In the genomic region with DNA sequence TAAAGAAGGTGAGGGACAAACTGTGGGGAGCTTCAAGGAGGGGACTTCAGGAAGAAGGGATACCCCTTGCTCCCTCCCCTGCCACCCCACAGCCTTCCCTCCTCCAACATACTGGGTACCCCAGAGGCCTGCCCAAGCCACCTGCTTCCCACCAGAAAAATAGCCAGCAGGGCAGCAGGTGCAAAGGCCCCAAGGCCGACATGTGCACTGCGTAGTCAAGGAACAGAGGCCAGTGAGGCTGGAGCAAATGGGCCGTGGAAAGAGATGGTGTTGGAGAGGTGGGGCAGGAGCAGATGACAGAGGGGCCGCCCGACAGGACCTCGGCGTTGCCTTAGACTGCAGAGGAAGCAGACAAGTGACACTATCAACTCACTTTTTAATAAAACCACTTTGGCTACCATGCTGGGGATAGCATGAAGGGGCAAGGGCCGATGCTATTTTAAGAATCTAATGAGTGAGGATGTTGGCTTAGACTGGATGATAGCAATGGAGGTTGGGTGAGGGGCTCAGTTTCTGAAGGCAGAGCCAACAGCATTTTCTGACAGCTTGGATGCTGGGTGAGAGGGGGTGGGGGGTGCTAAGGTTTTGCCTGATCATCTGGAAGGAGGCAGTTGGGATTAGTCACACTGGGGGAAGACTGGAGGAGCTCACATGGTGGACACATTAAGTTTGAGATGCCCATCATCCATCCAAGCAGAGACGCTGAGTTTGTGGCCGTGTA, we compare ENCODE assay signal across 28 cellular contexts.
DNase-seq lines count a peak whose midpoint lies in the region; ATAC-seq, FAIRE-seq and TF ChIP-seq lines count a peak whose summit lies in the region.
"Had no signal": no experiment of that assay in that cellular context is flagged by ENCODE, and none has a peak within 500 bp of the region (broad histone marks: within the 10 kb centered on the region; RNA-seq: fewer than 3 reads in every experiment).

No MANE protein-coding gene starts in this region.

- H3K4me1 ChIP-seq in HepG2 (ENCODE audit: insufficient read depth, low read length): peaks cover 75% of the 10 kb centered on the region

- CTCF ChIA-PET in activated CD4-positive, alpha-beta T cell treated with anti-CD3 and anti-CD28 coated beads, Interleukin-2, amount 10 ng/mL, durations not matched to agents 7 days and 5 days (lab: Charles Lee): interaction anchor here (1.1 to 2.5 kb wide), 3 partner anchors 17 to 75 kb away, joined by 3 to 6 read pairs (median 4); no protein-coding TSS in a partner anchor
- CTCF ChIA-PET in HepG2 (lab: Yijun Ruan, JAX; ENCODE audit: low intra/inter-chr PET ratio, low total read pairs): no interaction called here
- CTCF ChIA-PET in activated CD4-positive, alpha-beta memory T cell treated with anti-CD3 and anti-CD28 coated beads, Interleukin-2, amount 10 ng/mL, durations not matched to agents 7 days and 5 days (lab: Charles Lee): no interaction called here

- WGBS in HepG2 (ENCODE audit: low lambda C conversion rate): 83% methylated on average over 10 of the region's 10 CpGs

- H3K4me1 Mint-ChIP-seq in activated CD4-positive, alpha-beta T cell treated with anti-CD3 and anti-CD28 coated beads, Interleukin-2, amount 10 ng/mL, durations not matched to agents 7 days and 5 days: peaks cover 26% of the 10 kb centered on the region
- H3K4me1 Mint-ChIP-seq in HFFc6 (ENCODE audit: low read depth): peaks cover 21% of the 10 kb centered on the region
- peaks cover 20% of the 10 kb centered on the region for H3K4me1 Mint-ChIP-seq in activated CD4-positive, alpha-beta memory T cell treated with anti-CD3 and anti-CD28 coated beads, Interleukin-2, amount 10 ng/mL, durations not matched to agents 7 days and 5 days

- H2AFZ ChIP-seq in HepG2 (ENCODE audit: low read length): no peak overlapping the region

- TF ChIP-seq CTCF in HFFc6 (IDR thresholded peaks at IDR 0.05) (no peak), HepG2 (CRISPR knock-in tag; IDR thresholded peaks at IDR 0.05) (no peak)

- ATAC-seq in HepG2 (no peak), GM19397 (IDR thresholded peaks at IDR 0.05; ENCODE audit: unreplicated experiment) (no peak), HG03378 (IDR thresholded peaks at IDR 0.05; ENCODE audit: unreplicated experiment) (no peak)
- ATAC-seq: activated T-cell treated with anti-CD3 and anti-CD28 coated beads, Interleukin-2, amount 50 U/mL, for 4 hours; left colon; WTC11 had no signal

- no peaks in the 10 kb centered on the region for H3K9me3 Mint-ChIP-seq in activated CD4-positive, alpha-beta T cell treated with anti-CD3 and anti-CD28 coated beads, Interleukin-2, amount 10 ng/mL, durations not matched to agents 7 days and 5 days
- no peaks in the 10 kb centered on the region for H3K9me3 Mint-ChIP-seq in HFFc6
- H3K9me3 Mint-ChIP-seq in activated CD4-positive, alpha-beta memory T cell treated with anti-CD3 and anti-CD28 coated beads, Interleukin-2, amount 10 ng/mL, durations not matched to agents 7 days and 5 days: no peaks in the 10 kb centered on the region
- H3K9me3 Mint-ChIP-seq: activated T-cell treated with anti-CD3 and anti-CD28 coated beads, Interleukin-2, amount 50 U/mL, for 4 hours; T-helper 2 cell treated with Interferon-gamma antibody and Interleukin-4, amounts not matched to agents 5 μg/mL and 100 μg/mL, for 36 hours; WTC11 had no signal

- H3K4me3 Mint-ChIP-seq in activated CD4-positive, alpha-beta T cell treated with anti-CD3 and anti-CD28 coated beads, Interleukin-2, amount 10 ng/mL, durations not matched to agents 7 days and 5 days: no peak overlapping the region
- no peak overlapping the region for H3K4me3 Mint-ChIP-seq in HFFc6
- no peak overlapping the region for H3K4me3 Mint-ChIP-seq in activated CD4-positive, alpha-beta memory T cell treated with anti-CD3 and anti-CD28 coated beads, Interleukin-2, amount 10 ng/mL, durations not matched to agents 7 days and 5 days
- H3K4me3 Mint-ChIP-seq: activated T-cell treated with anti-CD3 and anti-CD28 coated beads, Interleukin-2, amount 50 U/mL, for 4 hours; T-helper 2 cell treated with Interferon-gamma antibody and Interleukin-4, amounts not matched to agents 5 μg/mL and 100 μg/mL, for 36 hours; WTC11 had no signal

- intact Hi-C loops in HepG2 (cut with micrococcal nuclease; ENCODE audit: unreplicated experiment) (no loop called here), posterior vena cava (cut with DNase I) (no loop called here)

- peak overlapping the region; percentile 37 for H3K27ac Mint-ChIP-seq in activated CD4-positive, alpha-beta T cell treated with anti-CD3 and anti-CD28 coated beads, Interleukin-2, amount 10 ng/mL, durations not matched to agents 7 days and 5 days
- H3K27ac Mint-ChIP-seq in HFFc6: peak overlapping the region; percentile 2; the same call in 1 of the 2 replicates
- no peak overlapping the region for H3K27ac Mint-ChIP-seq in activated CD4-positive, alpha-beta memory T cell treated with anti-CD3 and anti-CD28 coated beads, Interleukin-2, amount 10 ng/mL, durations not matched to agents 7 days and 5 days
- H3K27ac Mint-ChIP-seq: T-helper 2 cell treated with Interferon-gamma antibody and Interleukin-4, amounts not matched to agents 5 μg/mL and 100 μg/mL, for 36 hours; WTC11 had no signal

- TF ChIP-seq EP300 in HepG2 (IDR thresholded peaks at IDR 0.05; ENCODE audit: low read depth in 2 of 2, low read length in 2 of 2): no peak
- no peak for TF ChIP-seq EP300 in HepG2 (CRISPR knock-in tag; IDR thresholded peaks at IDR 0.05; ENCODE audit: borderline replicate concordance)

- no peak for TF ChIP-seq POLR2A in HepG2 (IDR thresholded peaks at IDR 0.05; ENCODE audit: insufficient read depth in 1 of 2, low read depth in 2 of 2, low read length in 2 of 2)

- no peaks in the 10 kb centered on the region for H3K9me3 ChIP-seq in HepG2 (ENCODE audit: low read length)
- H3K9me3 ChIP-seq: spleen had no signal

- peak overlapping the region; percentile 84; the same call in 1 of the 2 replicates for H3K4me2 ChIP-seq in HepG2 (ENCODE audit: low read depth, low read length)

- H3K79me2 ChIP-seq in HepG2 (ENCODE audit: insufficient read depth, low read length): peaks cover 5% of the 10 kb centered on the region

- POLR2A ChIA-PET in activated CD4-positive, alpha-beta T cell treated with anti-CD3 and anti-CD28 coated beads, Interleukin-2, amount 10 ng/mL, durations not matched to agents 7 days and 5 days (lab: Charles Lee): no interaction called here
- POLR2A ChIA-PET in HepG2 (lab: Yijun Ruan, JAX): interaction anchor here (1.4 to 12.2 kb wide), 9 partner anchors 8 to 86 kb away, joined by 3 to 510 read pairs (median 8); partner anchors contain the start of gene TOB1
- POLR2A ChIA-PET in activated CD4-positive, alpha-beta memory T cell treated with anti-CD3 and anti-CD28 coated beads, Interleukin-2, amount 10 ng/mL, durations not matched to agents 7 days and 5 days (lab: Charles Lee): interaction anchor here (0.6 to 20.3 kb wide), 3 partner anchors 14 to 86 kb away, joined by 4 to 457 read pairs (median 5); partner anchors contain the start of gene TOB1

- no peak for DNase-seq in activated CD4-positive, alpha-beta T cell treated with anti-CD3 and anti-CD28 coated beads, Interleukin-2, amount 10 ng/mL, durations not matched to agents 7 days and 5 days
- DNase-seq in activated CD4-positive, alpha-beta T cell treated with anti-CD3 and anti-CD28 coated beads, Interleukin-2, amount 50 U/mL, for 48 hours: no peak
- DNase-seq in HFFc6 (no peak), HepG2 (ENCODE audit: low spot score) (no peak), posterior vena cava (ENCODE audit: low spot score) (peak; percentile 65)
- DNase-seq in activated CD4-positive, alpha-beta memory T cell treated with anti-CD3 and anti-CD28 coated beads, Interleukin-2, amount 10 ng/mL, durations not matched to agents 7 days and 5 days: no peak
- DNase-seq: activated CD8-positive, alpha-beta memory T cell treated with anti-CD3 and anti-CD28 coated beads for 24 hours; activated T-cell treated with anti-CD3 and anti-CD28 coated beads, Interleukin-2, amount 50 U/mL, for 4 hours; brain microvascular endothelial cell; C1 segment of cervical spinal cord; GF-D8; Karpas-422; left colon; NCI-H1930; NCI-H446 treated with DMSO at 0.1 percent for 48 hours; spleen; stimulated activated CD4-positive, alpha-beta T cell treated with anti-CD3 and anti-CD28 coated beads, Interleukin-4, amount 100 ng/mL, for 4 hours; substantia nigra had no signal

- H3K9ac ChIP-seq in HepG2 (ENCODE audit: insufficient read depth, low read depth, low read length): no peak overlapping the region

- no peaks in the 10 kb centered on the region for H3K36me3 ChIP-seq in HepG2 (replicated peaks in 1 of 2; ENCODE audit: control insufficient read depth in 1 of 2, insufficient read depth in 2 of 2, low read length in 2 of 2)
- H3K36me3 ChIP-seq: brain microvascular endothelial cell, spleen had no signal

- no peaks in the 10 kb centered on the region for H3K27me3 Mint-ChIP-seq in activated CD4-positive, alpha-beta T cell treated with anti-CD3 and anti-CD28 coated beads, Interleukin-2, amount 10 ng/mL, durations not matched to agents 7 days and 5 days
- peaks cover 3% of the 10 kb centered on the region; the same call in 1 of the 2 replicates for H3K27me3 Mint-ChIP-seq in HFFc6 (ENCODE audit: insufficient read depth)
- no peaks in the 10 kb centered on the region for H3K27me3 Mint-ChIP-seq in activated CD4-positive, alpha-beta memory T cell treated with anti-CD3 and anti-CD28 coated beads, Interleukin-2, amount 10 ng/mL, durations not matched to agents 7 days and 5 days

- in situ Hi-C loops in HepG2 (cut with HindIII; ENCODE audit: extremely low pct_ligation_motif_present, low pct_unique_long_range_greater_than_20kb): no loop called here

- no peaks in the 10 kb centered on the region for H3K27me3 ChIP-seq in HepG2 (ENCODE audit: control insufficient read depth in 1 of 2, insufficient read depth in 2 of 2, low read length in 2 of 2)
- H3K27me3 ChIP-seq: brain microvascular endothelial cell had no signal

- no peak for FAIRE-seq in HepG2 (lab: Jason Lieb, UNC)
- FAIRE-seq: GM19239, H54, RCC 7860, urothelium cell line had no signal

- no TSS peak for BruUV-seq in HepG2 (replicated peaks; lab: Mats Ljungman, UMichigan)

- no peaks in the 10 kb centered on the region for H4K20me1 ChIP-seq in HepG2 (ENCODE audit: insufficient read depth, low read length)

- peaks cover 4% of the 10 kb centered on the region for H3K36me3 Mint-ChIP-seq in activated CD4-positive, alpha-beta T cell treated with anti-CD3 and anti-CD28 coated beads, Interleukin-2, amount 10 ng/mL, durations not matched to agents 7 days and 5 days (ENCODE audit: low read depth)
- no peaks in the 10 kb centered on the region for H3K36me3 Mint-ChIP-seq in HFFc6 (ENCODE audit: low read depth)
- H3K36me3 Mint-ChIP-seq in activated CD4-positive, alpha-beta memory T cell treated with anti-CD3 and anti-CD28 coated beads, Interleukin-2, amount 10 ng/mL, durations not matched to agents 7 days and 5 days (ENCODE audit: low read depth): peaks cover 14% of the 10 kb centered on the region
- H3K36me3 Mint-ChIP-seq: WTC11 had no signal

- no peak overlapping the region for H3K27ac ChIP-seq in HepG2 (ENCODE audit: extremely low read length, insufficient read depth, low read length)
- H3K27ac ChIP-seq: brain microvascular endothelial cell, coronary artery, SK-N-MC, spleen had no signal

- H3K4me3 ChIP-seq in HepG2 (replicated peaks in 1 of 3; ENCODE audit: insufficient read depth in 1 of 3, low read depth in 2 of 3, low read length in 3 of 3): no peak overlapping the region
- H3K4me3 ChIP-seq: coronary artery, SK-N-MC, spleen had no signal

- no peak for TF ChIP-seq RAD21 in HepG2 (CRISPR knock-in tag; IDR thresholded peaks at IDR 0.05)
